Comparison of ENCODE assay signal across 7 cellular contexts in the genomic region with DNA sequence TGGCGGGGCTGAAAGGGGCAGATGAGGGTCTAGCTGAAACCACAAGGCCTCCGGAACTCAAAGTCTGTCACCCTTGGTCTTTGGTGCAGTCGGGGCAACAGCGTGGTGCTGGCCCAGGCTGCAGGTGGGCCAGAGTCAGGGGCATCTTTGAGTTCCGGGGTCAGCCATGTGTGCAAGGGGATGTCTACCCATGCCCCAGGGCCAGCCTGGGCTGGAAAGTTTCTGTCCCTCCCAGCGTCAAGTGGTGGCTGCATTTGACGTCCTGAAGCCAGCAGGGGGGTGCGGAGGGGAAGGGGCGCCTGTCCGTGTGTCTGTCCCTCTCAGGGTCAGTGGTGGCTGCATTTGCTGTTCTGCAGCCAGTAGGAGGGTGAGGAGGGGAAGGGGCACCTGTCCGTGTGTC. TPM values are rescaled to one million over a fixed set of nuclear protein-coding genes. Genes with fewer than 3 reads are reported as not detected.
A peak's percentile ranks its signal among the peaks of the same experiment; 100 is the strongest.
DNase-seq lines count a peak whose midpoint lies in the region; TF ChIP-seq lines count a peak whose summit lies in the region.

No MANE protein-coding gene starts in this region.

- H3K27me3 ChIP-seq in sigmoid colon, result no peaks in the 10 kb centered on the region

- peaks cover 0 to 42% (median 37%) of the 10 kb centered on the region in 4 donors for H3K4me1 ChIP-seq in sigmoid colon

- peaks cover 0 to 19% (median 0%) of the 10 kb centered on the region in 4 donors for H3K36me3 ChIP-seq in sigmoid colon

- H3K27ac ChIP-seq in sigmoid colon, result peak overlapping the region; percentile 85 to 98 (median 94)

- TF ChIP-seq CTCF in GM20000 (IDR thresholded peaks at IDR 0.05; ENCODE audit: extremely low read depth, missing control alignments) (no peak), foreskin fibroblast (IDR thresholded peaks at IDR 0.05; ENCODE audit: low read depth, low read length) (no peak), sigmoid colon (IDR thresholded peaks at IDR 0.05) (no peak)

- H3K9me3 ChIP-seq in sigmoid colon, result no peaks in the 10 kb centered on the region

- peak overlapping the region; percentile 77 to 78 for H3K4me3 ChIP-seq in foreskin fibroblast (ENCODE audit: low read depth in 1 of 2, low read length in 2 of 2)
- peak overlapping the region; percentile 55 to 75 (median 72) for H3K4me3 ChIP-seq in sigmoid colon

- no peak for TF ChIP-seq POLR2A in sigmoid colon (IDR thresholded peaks at IDR 0.05)

- TF ChIP-seq EP300 in sigmoid colon (IDR thresholded peaks at IDR 0.05), result no peak

- DNase-seq in GM20000 (ENCODE audit: low spot score) (peak; percentile 49), SK-N-DZ (ENCODE audit: low spot score) (peak; percentile 21), foreskin fibroblast (no peak), sigmoid colon (peak; percentile 63), anterior cingulate cortex (lab: John Stamatoyannopoulos, UW) (no peak), retina (no peak)
- no peak for DNase-seq in stimulated activated naive CD4-positive, alpha-beta T cell (lab: John Stamatoyannopoulos, UW)

- intact Hi-C loops in sigmoid colon (cut with DNase I), result loop anchor here (2.0 to 5.0 kb wide), 6 partner anchors 36 to 288 kb away; a partner anchor contains a TSS

- WGBS in sigmoid colon, 2 donors, result 5 to 8% methylated on average over 11 of the region's 11 CpGs

RNA-seq across cellular contexts. Expression of a gene that starts 0.7 kb away (rescaled TPM):
- 76.1 and 82.5 TPM in 2 replicates for polyA plus RNA-seq in SK-N-DZ (2014; cell fraction: cytosol; rRNA removed)
- polyA plus RNA-seq in SK-N-DZ (2014; cell fraction: nucleus; rRNA removed), result 306 and 317 TPM in 2 replicates
- total RNA-seq in sigmoid colon, result 10 to 100 TPM; 17.8 to 24.6 (median 22.1) TPM
- 10 to 100 TPM in 2 of 3 donors, 1 to 10 TPM in 1; 9.6 to 25.9 (median 11.3) TPM for polyA plus RNA-seq in sigmoid colon

RNA-seq across cellular contexts. Expression of a gene that starts 4.1 kb away (rescaled TPM):
- 2.9 and 3.2 TPM in 2 replicates for polyA plus RNA-seq in SK-N-DZ (2014; cell fraction: cytosol; rRNA removed)
- polyA plus RNA-seq in SK-N-DZ (2014; cell fraction: nucleus; rRNA removed), result 13.3 and 22.4 TPM in 2 replicates
- 10 to 100 TPM in 2 of 4 donors, 1 to 10 TPM in 2; 6.4 to 22.4 (median 11.8) TPM for total RNA-seq in sigmoid colon
- polyA plus RNA-seq in sigmoid colon, result 10 to 100 TPM in 1 of 3 donors, 1 to 10 TPM in 2; 8.1 to 19.6 (median 9.6) TPM

RNA-seq across cellular contexts. Expression of a gene that starts 35.1 kb away (rescaled TPM):
- 21.8 and 24.5 TPM in 2 replicates for polyA plus RNA-seq in SK-N-DZ (2014; cell fraction: cytosol; rRNA removed)
- polyA plus RNA-seq in SK-N-DZ (2014; cell fraction: nucleus; rRNA removed), result 50.4 and 51.5 TPM in 2 replicates
- total RNA-seq in sigmoid colon, result 1 to 10 TPM; 1.8 to 5.8 (median 5.3) TPM
- 10 to 100 TPM in 2 of 3 donors, 1 to 10 TPM in 1; 9.2 to 34.5 (median 14.4) TPM for polyA plus RNA-seq in sigmoid colon

Comparison
In these comparisons a context has a peak if more than half of its experiments do, and no peak if none do; other contexts are left out.
1. DNase-seq: peak in GM20000 (single experiment), SK-N-DZ (single experiment) and sigmoid colon (single experiment); none in foreskin fibroblast (0 of 2), anterior cingulate cortex (0 of 58), retina (single experiment) and stimulated activated naive CD4-positive, alpha-beta T cell (0 of 6).